In the genomic region with DNA sequence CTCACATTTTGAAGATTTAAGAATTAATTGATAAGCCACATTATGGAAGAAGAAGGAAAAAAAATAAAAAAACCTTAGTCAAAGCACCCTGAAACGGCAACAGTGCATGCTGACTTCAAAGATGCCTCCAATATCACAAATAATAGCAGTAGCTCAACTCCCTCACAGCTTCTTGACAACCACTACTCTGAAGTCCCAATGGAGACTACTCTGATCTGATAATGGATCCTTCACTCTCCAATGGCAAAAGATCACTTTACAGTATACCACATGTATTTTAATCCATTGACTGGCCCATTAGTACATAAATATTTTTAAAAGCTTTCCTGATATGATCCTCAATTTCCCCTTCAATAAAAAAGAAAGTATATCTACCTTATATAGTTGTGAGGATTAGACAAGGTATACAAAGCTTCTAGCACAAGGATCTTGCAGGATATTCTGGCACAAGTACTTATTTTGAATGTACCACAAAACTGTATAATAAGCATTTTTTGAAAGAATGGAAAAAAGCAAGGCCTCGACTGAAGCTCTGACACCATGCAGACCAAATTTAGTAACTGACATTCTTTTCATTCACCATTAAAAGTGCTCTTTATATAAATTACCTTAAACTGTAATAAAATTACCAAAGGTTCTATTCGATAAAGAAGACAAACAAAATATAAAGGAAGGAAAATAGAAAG, we compare ENCODE assay signal across 3 cellular contexts.
A peak's percentile ranks its signal among the peaks of the same experiment; 100 is the strongest.
TF ChIP-seq lines count a peak whose summit lies in the region.

No MANE protein-coding gene starts in this region.

TF ChIP-seq in HepG2, 621 proteins besides CTCF, POLR2A, EP300 and RAD21:
- TF ChIP-seq MAFF (IDR thresholded peaks at IDR 0.05; ENCODE audit: low read depth, low read length) (peak; percentile 44; the same call in 1 of the 2 replicates), MAFK (conservative IDR thresholded peaks at IDR 0.05 in 1 of 2, IDR thresholded peaks at IDR 0.05 in 1 of 2; ENCODE audit: low read length in 2 of 2) (peak; percentile 33 to 59; a peak in 3 of 4 replicates), SOX6 (IDR thresholded peaks at IDR 0.05) (no peak), SOX6 (CRISPR knock-in tag; IDR thresholded peaks at IDR 0.05) (no peak)
TF ChIP-seq in HepG2: peak in this region for 2.

TF ChIP-seq in K562, 482 proteins besides CTCF, POLR2A, EP300 and RAD21:
- peak; percentile 42; the same call in 1 of the 2 replicates for TF ChIP-seq MAFF (IDR thresholded peaks at IDR 0.05; ENCODE audit: low read length)
- TF ChIP-seq VEZF1 (CRISPR knock-in tag; IDR thresholded peaks at IDR 0.05), result no peak
- TF ChIP-seq KLF10 (CRISPR knock-in tag; IDR thresholded peaks at IDR 0.05), result no peak
- TF ChIP-seq, protein P1, sequence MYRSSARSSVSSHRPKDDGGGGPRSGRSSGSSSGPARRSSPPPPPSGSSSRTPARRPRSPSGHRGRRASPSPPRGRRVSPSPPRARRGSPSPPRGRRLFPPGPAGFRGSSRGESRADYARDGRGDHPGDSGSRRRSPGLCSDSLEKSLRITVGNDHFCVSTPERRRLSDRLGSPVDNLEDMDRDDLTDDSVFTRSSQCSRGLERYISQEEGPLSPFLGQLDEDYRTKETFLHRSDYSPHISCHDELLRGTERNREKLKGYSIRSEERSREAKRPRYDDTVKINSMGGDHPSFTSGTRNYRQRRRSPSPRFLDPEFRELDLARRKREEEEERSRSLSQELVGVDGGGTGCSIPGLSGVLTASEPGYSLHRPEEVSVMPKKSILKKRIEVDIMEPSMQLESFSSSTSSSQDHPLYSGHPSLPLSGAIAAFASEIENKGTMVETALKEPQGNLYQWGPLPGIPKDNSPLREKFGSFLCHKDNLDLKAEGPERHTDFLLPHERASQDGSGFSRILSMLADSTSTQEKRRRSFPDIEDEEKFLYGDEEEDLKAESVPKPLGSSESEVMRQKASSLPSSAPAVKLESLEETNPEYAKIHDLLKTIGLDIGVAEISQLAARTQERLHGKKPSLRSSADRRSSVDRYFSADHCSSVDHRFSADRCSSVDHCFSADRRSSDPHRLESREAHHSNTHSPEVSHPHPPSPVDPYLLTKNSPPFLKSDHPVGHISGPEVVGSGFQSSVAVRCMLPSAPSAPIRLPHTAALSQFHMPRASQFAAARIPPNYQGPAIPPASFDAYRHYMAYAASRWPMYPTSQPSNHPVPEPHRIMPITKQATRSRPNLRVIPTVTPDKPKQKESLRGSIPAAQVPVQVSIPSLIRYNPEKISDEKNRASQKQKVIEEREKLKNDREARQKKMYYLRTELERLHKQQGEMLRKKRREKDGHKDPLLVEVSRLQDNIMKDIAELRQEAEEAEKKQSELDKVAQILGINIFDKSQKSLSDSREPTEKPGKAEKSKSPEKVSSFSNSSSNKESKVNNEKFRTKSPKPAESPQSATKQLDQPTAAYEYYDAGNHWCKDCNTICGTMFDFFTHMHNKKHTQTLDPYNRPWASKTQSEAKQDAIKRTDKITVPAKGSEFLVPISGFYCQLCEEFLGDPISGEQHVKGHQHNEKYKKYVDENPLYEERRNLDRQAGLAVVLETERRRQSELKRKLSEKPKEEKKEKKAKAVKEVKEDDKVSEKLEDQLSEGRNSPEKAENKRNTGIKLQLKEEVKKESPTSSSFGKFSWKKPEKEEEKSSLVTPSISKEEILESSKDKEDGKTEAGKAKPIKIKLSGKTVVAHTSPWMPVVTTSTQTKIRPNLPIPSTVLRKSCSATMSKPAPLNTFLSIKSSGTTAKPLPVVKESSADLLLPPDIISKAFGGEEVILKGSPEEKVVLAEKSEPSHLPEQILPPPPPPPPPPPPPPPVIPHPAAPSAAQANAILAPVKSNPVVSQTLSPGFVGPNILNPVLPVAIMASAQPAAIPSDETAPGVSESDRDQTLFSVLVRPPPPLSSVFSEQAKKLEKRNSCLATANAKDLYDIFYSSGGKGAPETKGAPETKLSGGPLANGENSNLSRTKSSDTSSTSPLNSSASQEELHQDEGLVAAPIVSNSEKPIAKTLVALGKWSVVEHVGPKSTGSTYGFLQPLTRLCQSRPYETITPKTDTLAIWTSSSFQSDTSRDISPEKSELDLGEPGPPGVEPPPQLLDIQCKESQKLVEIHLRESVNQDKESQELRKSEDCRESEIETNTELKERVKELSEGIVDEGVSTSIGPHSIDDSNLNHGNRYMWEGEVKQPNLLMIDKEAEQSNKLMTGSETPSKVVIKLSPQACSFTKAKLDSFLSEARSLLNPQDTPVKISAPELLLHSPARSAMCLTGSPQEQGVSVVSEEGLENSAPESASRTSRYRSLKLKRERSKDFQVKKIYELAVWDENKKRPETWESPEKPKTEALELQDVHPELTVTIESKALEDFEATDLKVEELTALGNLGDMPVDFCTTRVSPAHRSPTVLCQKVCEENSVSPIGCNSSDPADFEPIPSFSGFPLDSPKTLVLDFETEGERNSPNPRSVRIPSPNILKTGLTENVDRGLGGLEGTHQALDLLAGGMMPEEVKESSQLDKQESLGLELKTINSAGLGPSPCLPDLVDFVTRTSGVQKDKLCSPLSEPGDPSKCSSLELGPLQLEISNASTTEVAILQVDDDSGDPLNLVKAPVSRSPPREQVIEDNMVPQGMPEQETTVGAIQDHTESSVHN (IDR thresholded peaks at IDR 0.05; ENCODE audit: borderline replicate concordance in 1 of 2, low read depth in 1 of 2), result no peak
- TF ChIP-seq ZKSCAN1 (IDR thresholded peaks at IDR 0.05; ENCODE audit: low read depth, low read length), result no peak
- TF ChIP-seq C11orf30 (IDR thresholded peaks at IDR 0.05; ENCODE audit: low read depth), result peak; percentile 58
- peak; percentile 38 for TF ChIP-seq MAFG (tag; conservative IDR thresholded peaks at IDR 0.05)
- TF ChIP-seq ZNF316 (IDR thresholded peaks at IDR 0.05), result peak; percentile 73

TF ChIP-seq in neural cell, 6 proteins besides CTCF, POLR2A, EP300 and RAD21:
- peak; percentile 56 for TF ChIP-seq MXI1 (conservative IDR thresholded peaks at IDR 0.05; ENCODE audit: poor library complexity, severe bottlenecking)
- TF ChIP-seq EZH2 (IDR thresholded peaks at IDR 0.05; ENCODE audit: borderline replicate concordance, insufficient read depth, low read length, poor library complexity, severe bottlenecking), result no peak
- peak; percentile 17 for TF ChIP-seq SMC3 (conservative IDR thresholded peaks at IDR 0.05; ENCODE audit: poor library complexity)
- TF ChIP-seq POLR2AphosphoS5 (IDR thresholded peaks at IDR 0.05), result peak; percentile 62
- no peak for TF ChIP-seq REST (IDR thresholded peaks at IDR 0.05; ENCODE audit: borderline replicate concordance)
- no peak for TF ChIP-seq TAF1 (IDR thresholded peaks at IDR 0.05; ENCODE audit: low read depth)
TF ChIP-seq in neural cell: peak in this region for 3.
